In genomic region chr9:132651259-132651658, GRCh38 we compare ENCODE assay signal across 8 cellular contexts. TPM values are rescaled to one million over a fixed set of nuclear protein-coding genes. Genes with fewer than 3 reads are reported as not detected.
DNase-seq lines count a peak whose midpoint lies in the region; ATAC-seq and TF ChIP-seq lines count a peak whose summit lies in the region.

No MANE protein-coding gene starts in this region.

- H3K27me3 Mint-ChIP-seq in T-cell = no peaks in the 10 kb centered on the region

- no peaks in the 10 kb centered on the region for H3K9me3 Mint-ChIP-seq in T-cell

- no peak overlapping the region for H3K14ac ChIP-seq in neuronal stem cell (ENCODE audit: low read length)

- no peak overlapping the region for H2AK5ac ChIP-seq in neuronal stem cell (ENCODE audit: low read depth, low read length)

- H2BK15ac ChIP-seq in neuronal stem cell (ENCODE audit: low read length) = no peak overlapping the region

- no peaks in the 10 kb centered on the region for H3K9me3 ChIP-seq in neuronal stem cell (replicated peaks in 1 of 2; ENCODE audit: control insufficient read depth in 2 of 2, insufficient read depth in 1 of 2, low read depth in 1 of 2, low read length in 2 of 2)

- DNase-seq in AG08396 (ENCODE audit: low spot score) (peak; percentile 44), H4 (ENCODE audit: low spot score) (peak; percentile 93), inferior parietal cortex (ENCODE audit: extremely low spot score) (peak; percentile 20), neuronal stem cell (ENCODE audit: low spot score) (no peak), T-cell (no peak)

- no peaks in the 10 kb centered on the region for H3K27me3 ChIP-seq in neuronal stem cell (ENCODE audit: control insufficient read depth in 3 of 3, insufficient read depth in 3 of 3, low read depth in 1 of 3, low read length in 3 of 3)

- H3K4me3 Mint-ChIP-seq in T-cell = no peak overlapping the region

- CTCF ChIA-PET in T-cell (lab: Charles Lee) = no interaction called here

- no peak overlapping the region for H3K4me3 ChIP-seq in neuronal stem cell (ENCODE audit: low read length in 2 of 2)

- no peak overlapping the region for H4K91ac ChIP-seq in neuronal stem cell (ENCODE audit: low read depth, low read length, poor library complexity)

- H3K23ac ChIP-seq in neuronal stem cell (ENCODE audit: low read depth, low read length, poor library complexity) = no peak overlapping the region

- no CpG with 5 or more reads among the region's 6 CpGs for WGBS in neuronal stem cell (ENCODE audit: extremely low coverage in 2 of 2, insufficient read length in 2 of 2, insufficient replicate concordance in 1 of 2), 2 donors

- H3K79me1 ChIP-seq in neuronal stem cell (ENCODE audit: low read depth, low read length) = no peaks in the 10 kb centered on the region

- no peaks in the 10 kb centered on the region for H3K4me1 ChIP-seq in neuronal stem cell (ENCODE audit: control insufficient read depth in 2 of 2, insufficient read depth in 1 of 2, low read depth in 1 of 2, low read length in 2 of 2)

- no peak overlapping the region for H2AFZ ChIP-seq in neuronal stem cell (ENCODE audit: low read length)

- H3K4ac ChIP-seq in neuronal stem cell (ENCODE audit: low read length) = no peak overlapping the region

- no peak overlapping the region for H3K27ac ChIP-seq in neuronal stem cell (replicated peaks; ENCODE audit: low read length)

- peaks cover 6 to 8% (median 6%) of the 10 kb centered on the region in 3 donors for H3K4me1 Mint-ChIP-seq in T-cell

- H3K4me2 ChIP-seq in neuronal stem cell (ENCODE audit: insufficient read depth, low read length, poor library complexity, severe bottlenecking) = no peak overlapping the region

- no peak overlapping the region for H3K18ac ChIP-seq in neuronal stem cell (ENCODE audit: low read length)

- no peak overlapping the region for H2BK12ac ChIP-seq in neuronal stem cell (ENCODE audit: low read length)

- POLR2A ChIA-PET in T-cell (lab: Charles Lee) = no interaction called here

- no peak overlapping the region for H4K8ac ChIP-seq in neuronal stem cell (ENCODE audit: low read depth, low read length)

- peaks cover 52% of the 10 kb centered on the region for H3K36me3 Mint-ChIP-seq in T-cell

- no peak overlapping the region for H2BK5ac ChIP-seq in neuronal stem cell (ENCODE audit: low read length)

- ATAC-seq in SK-N-SH treated with all-trans-retinoic acid at 6 μM for 48 hours (peak; percentile 61), GM21717 (IDR thresholded peaks at IDR 0.05; ENCODE audit: unreplicated experiment) (no peak), T-cell (replicated peaks in 1 of 4) (no peak)
- no peak for ATAC-seq in activated CD4-positive, CD25-positive, alpha-beta regulatory T cell treated with anti-CD3 and anti-CD28 coated beads, Interleukin-2, amount 50 U/mL, for 24 hours

- no peak overlapping the region for H2BK120ac ChIP-seq in neuronal stem cell (ENCODE audit: low read depth, low read length)

- H3K9ac ChIP-seq in neuronal stem cell (ENCODE audit: low read depth, low read length, poor library complexity) = no peak overlapping the region

- H3K27ac Mint-ChIP-seq in T-cell = no peak overlapping the region

- peaks cover 17 to 83% of the 10 kb centered on the region in 2 donors for H3K36me3 ChIP-seq in neuronal stem cell (replicated peaks in 1 of 2; ENCODE audit: control insufficient read depth in 2 of 2, insufficient read depth in 2 of 2, low read length in 2 of 2)

TF ChIP-seq in SK-N-SH treated with all-trans-retinoic acid at 6 μM for 48 hours, 23 proteins besides CTCF, POLR2A, EP300 and RAD21:
- TF ChIP-seq CSRNP3 (CRISPR knock-in tag; IDR thresholded peaks at IDR 0.05) = no peak

RNA-seq across cellular contexts. Expression of gene DDX31, which starts 18.5 kb away (rescaled TPM):
- 14.8 and 16.0 TPM in 2 replicates for total RNA-seq in H4 (2014; rRNA removed; shearing (Covaris generic))
- polyA plus RNA-seq in neuronal stem cell (2013, experiment 1 of 2) = 10.0 TPM
- 10.2 TPM for polyA plus RNA-seq in neuronal stem cell (2013, experiment 2 of 2)
- total RNA-seq in T-cell = 10 to 100 TPM; 16.3 to 30.2 (median 19.0) TPM

RNA-seq across cellular contexts. Expression of gene GTF3C4, which starts 19.0 kb away (rescaled TPM):
- total RNA-seq in H4 (2014; rRNA removed; shearing (Covaris generic)) = 11.4 and 12.4 TPM in 2 replicates
- 15.1 TPM for polyA plus RNA-seq in neuronal stem cell (2013, experiment 1 of 2)
- polyA plus RNA-seq in neuronal stem cell (2013, experiment 2 of 2) = 15.3 TPM
- 10 to 100 TPM in 4 of 5 donors, 1 to 10 TPM in 1; 8.9 to 14.2 (median 13.2) TPM for total RNA-seq in T-cell

Comparison
In these comparisons a context has a peak if more than half of its experiments do, and no peak if none do; other contexts are left out.
1. DNase-seq: peak in AG08396 (single experiment), H4 (single experiment) and inferior parietal cortex (single experiment); none in neuronal stem cell (single experiment) and T-cell (0 of 34).